ENCODE assay signal across 2 cellular contexts in genomic region chr1:58446368-58446767, GRCh38.
TF ChIP-seq lines count a peak whose summit lies in the region.

No MANE protein-coding gene starts in this region.

TF ChIP-seq in SK-N-SH, 30 proteins besides CTCF, POLR2A, EP300 and RAD21:
- TF ChIP-seq USF1 (IDR thresholded peaks at IDR 0.05; ENCODE audit: borderline replicate concordance, low read depth) (no peak), EZH2phosphoT487 (IDR thresholded peaks at IDR 0.05; ENCODE audit: borderline replicate concordance, low read depth) (no peak), REST (IDR thresholded peaks at IDR 0.05; ENCODE audit: low read depth, low read length) (no peak), GABPA (IDR thresholded peaks at IDR 0.05; ENCODE audit: low read depth) (no peak), FOXM1 (IDR thresholded peaks at IDR 0.05; ENCODE audit: low read depth) (no peak), MXI1 (IDR thresholded peaks at IDR 0.05; ENCODE audit: low read depth, low read length) (no peak), RXRA (IDR thresholded peaks at IDR 0.05; ENCODE audit: borderline replicate concordance, low read depth) (no peak), FOSL2 (IDR thresholded peaks at IDR 0.05; ENCODE audit: borderline replicate concordance, low read depth) (no peak), POLR2AphosphoS5 (IDR thresholded peaks at IDR 0.05; ENCODE audit: low read depth, low read length) (no peak)

TF ChIP-seq in liver, 16 proteins besides CTCF, POLR2A, EP300 and RAD21 (continued from another document):
- TF ChIP-seq ZBTB33 (IDR thresholded peaks at IDR 0.05) (no peak), RXRA (IDR thresholded peaks at IDR 0.05) (peak; percentile 67 to 75), TAF1 (conservative IDR thresholded peaks at IDR 0.05) (no peak), FOXA2 (IDR thresholded peaks at IDR 0.05) (peak; percentile 85), REST (IDR thresholded peaks at IDR 0.05) (peak; percentile 86), SP1 (IDR thresholded peaks at IDR 0.05) (peak; percentile 99), HNF4A (conservative IDR thresholded peaks at IDR 0.05) (peak; percentile 96 to 97), JUND (IDR thresholded peaks at IDR 0.05) (peak; percentile 43 to 66), ATF3 (IDR thresholded peaks at IDR 0.05) (no peak)
TF ChIP-seq in liver: peak in this region for 11.
